12 cellular contexts compared by ENCODE assay signal in the genomic region with DNA sequence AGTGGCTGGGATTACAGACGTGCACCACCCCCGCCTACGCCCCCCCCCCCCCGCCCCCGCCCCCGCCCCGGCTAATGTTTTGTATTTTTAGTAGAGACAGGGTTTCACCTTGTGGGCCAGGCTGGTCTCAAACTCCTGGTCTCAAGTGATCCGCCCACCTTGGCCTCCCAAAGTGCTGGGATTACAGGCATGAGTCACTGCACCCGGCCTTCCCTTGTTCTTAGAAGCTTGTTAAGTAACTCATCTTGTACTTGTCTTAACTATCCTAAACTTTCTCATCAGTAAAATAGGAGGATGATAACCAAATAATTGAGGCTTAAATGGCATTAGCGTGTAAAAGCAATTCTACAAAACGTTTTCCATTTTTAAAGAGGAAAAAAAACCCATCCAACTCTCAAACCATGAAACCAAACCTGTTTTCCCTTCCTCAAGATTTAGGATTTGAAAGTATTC. TPM values are rescaled to one million over a fixed set of nuclear protein-coding genes. Genes with fewer than 3 reads are reported as not detected.
DNase-seq lines count a peak whose midpoint lies in the region; ATAC-seq and TF ChIP-seq lines count a peak whose summit lies in the region.
"Had no signal": no experiment of that assay in that cellular context is flagged by ENCODE, and none has a peak within 500 bp of the region (broad histone marks: within the 10 kb centered on the region; RNA-seq: fewer than 3 reads in every experiment).

No MANE protein-coding gene starts in this region.

- peaks cover 5% of the 10 kb centered on the region for H3K4me1 ChIP-seq in mesenchymal stem cell (ENCODE audit: control insufficient read depth, insufficient read depth, low read depth, low read length)

- H3K4me2 ChIP-seq in mesenchymal stem cell (ENCODE audit: low read length, poor library complexity, severe bottlenecking) = no peak overlapping the region

- peaks cover 3% of the 10 kb centered on the region for H3K9me3 ChIP-seq in mesenchymal stem cell (ENCODE audit: control insufficient read depth, low read length)
- H3K9me3 ChIP-seq: stomach had no signal

- H2BK15ac ChIP-seq in mesenchymal stem cell (ENCODE audit: low read depth, poor library complexity, severe bottlenecking) = no peak overlapping the region

- H4K91ac ChIP-seq in mesenchymal stem cell (ENCODE audit: low read length) = no peak overlapping the region

- no peak overlapping the region for H3K9ac ChIP-seq in mesenchymal stem cell (ENCODE audit: low read length)

- no peak overlapping the region for H3K27ac ChIP-seq in mesenchymal stem cell (ENCODE audit: low read length, poor library complexity, severe bottlenecking)
- H3K27ac ChIP-seq: stomach had no signal

- H3K36me3 ChIP-seq in mesenchymal stem cell (ENCODE audit: control insufficient read depth in 1 of 2, insufficient read depth in 2 of 2, low read depth in 1 of 2, low read length in 2 of 2) = no peaks in the 10 kb centered on the region
- H3K36me3 ChIP-seq: stomach had no signal

- peaks cover 14% of the 10 kb centered on the region for H3K79me1 ChIP-seq in mesenchymal stem cell (replicated peaks; ENCODE audit: low read length, poor library complexity, severe bottlenecking)

- H3K18ac ChIP-seq in mesenchymal stem cell (ENCODE audit: low read depth in 1 of 2, low read length in 2 of 2) = no peak overlapping the region

- H2BK120ac ChIP-seq in mesenchymal stem cell (ENCODE audit: low read depth, low read length) = no peak overlapping the region

- H3K14ac ChIP-seq in mesenchymal stem cell (ENCODE audit: low read length in 2 of 2) = no peak overlapping the region

- H4K8ac ChIP-seq in mesenchymal stem cell (ENCODE audit: low read length) = no peak overlapping the region

- ATAC-seq in HG02763 (IDR thresholded peaks at IDR 0.05; ENCODE audit: unreplicated experiment) = no peak
- ATAC-seq: effector memory CD8-positive, alpha-beta T cell had no signal

- TF ChIP-seq CTCF in astrocyte of the spinal cord (IDR thresholded peaks at IDR 0.05; ENCODE audit: low read depth, low read length) = no peak

- H2BK5ac ChIP-seq in mesenchymal stem cell (ENCODE audit: low read depth, low read length, poor library complexity, severe bottlenecking) = no peak overlapping the region

- H3K27me3 ChIP-seq in mesenchymal stem cell (ENCODE audit: control insufficient read depth in 1 of 2, insufficient read depth in 1 of 2, low read length in 2 of 2) = no peaks in the 10 kb centered on the region
- H3K27me3 ChIP-seq: stomach had no signal

- DNase-seq in Daoy (ENCODE audit: low read depth) (peak; percentile 73), LHCN-M2 (ENCODE audit: low read depth) (peak; percentile 39), astrocyte of the spinal cord (ENCODE audit: low read depth, low spot score) (peak; percentile 39), mesenchymal stem cell (peak; percentile 65), NAMALWA (ENCODE audit: low spot score) (no peak), NCI-H146 treated with DMSO at 0.1 percent for 48 hours (lab: John Stamatoyannopoulos, UW; ENCODE audit: unreplicated experiment) (no peak)
- DNase-seq in activated CD4-positive, CD25-positive, alpha-beta regulatory T cell treated with anti-CD3 and anti-CD28 coated beads, Interleukin-2, amount 50 U/mL, for 72 hours = no peak
- DNase-seq: CD4-positive, alpha-beta memory T cell; effector memory CD8-positive, alpha-beta T cell; NCI-H2171; stomach had no signal

- H2AK5ac ChIP-seq in mesenchymal stem cell (ENCODE audit: low read length, severe bottlenecking) = no peak overlapping the region

- no peak overlapping the region for H3K4me3 ChIP-seq in astrocyte of the spinal cord (ENCODE audit: low read depth, low read length)
- no peak overlapping the region for H3K4me3 ChIP-seq in mesenchymal stem cell (ENCODE audit: insufficient read depth in 1 of 2, low read depth in 1 of 2, low read length in 2 of 2)
- H3K4me3 ChIP-seq: stomach had no signal

- no peak overlapping the region for H3K4ac ChIP-seq in mesenchymal stem cell (ENCODE audit: low read depth in 1 of 2, low read length in 2 of 2)

- H2AFZ ChIP-seq in mesenchymal stem cell (ENCODE audit: low read depth, low read length) = no peak overlapping the region

- in situ Hi-C loops in astrocyte of the spinal cord (cut with HindIII; ENCODE audit: low sequenced_read_pairs) = no loop called here

- no peak overlapping the region for H3K23ac ChIP-seq in mesenchymal stem cell (ENCODE audit: low read length in 2 of 2)

- 27% methylated on average over 1 of the region's 11 CpGs for WGBS in mesenchymal stem cell

- no peak overlapping the region for H2BK12ac ChIP-seq in mesenchymal stem cell (ENCODE audit: low read length in 2 of 2)

RNA-seq across cellular contexts. Expression of gene CDYL, which starts 4.2 kb away (rescaled TPM):
- total RNA-seq in Daoy (2014; rRNA removed; shearing (Covaris generic)) = 20.0 and 22.9 TPM in 2 replicates
- total RNA-seq in LHCN-M2 (2014; rRNA removed) = 9.4 and 13.0 TPM in 2 replicates
- 6.7 TPM for polyA plus RNA-seq in LHCN-M2 (2012)
- polyA plus RNA-seq in mesenchymal stem cell (2013, experiment 1 of 2) = 35.1 TPM
- 33.1 TPM for polyA plus RNA-seq in mesenchymal stem cell (2013, experiment 2 of 2)

Comparison
In these comparisons a context has a peak if more than half of its experiments do, and no peak if none do; other contexts are left out.
1. DNase-seq: peak in Daoy (single experiment), LHCN-M2 (single experiment), astrocyte of the spinal cord (single experiment) and mesenchymal stem cell (single experiment); none in activated CD4-positive, CD25-positive, alpha-beta regulatory T cell treated with anti-CD3 and anti-CD28 coated beads, Interleukin-2, amount 50 U/mL, for 72 hours (single experiment), NAMALWA (single experiment) and NCI-H146 treated with DMSO at 0.1 percent for 48 hours (single experiment).